In the genomic region with DNA sequence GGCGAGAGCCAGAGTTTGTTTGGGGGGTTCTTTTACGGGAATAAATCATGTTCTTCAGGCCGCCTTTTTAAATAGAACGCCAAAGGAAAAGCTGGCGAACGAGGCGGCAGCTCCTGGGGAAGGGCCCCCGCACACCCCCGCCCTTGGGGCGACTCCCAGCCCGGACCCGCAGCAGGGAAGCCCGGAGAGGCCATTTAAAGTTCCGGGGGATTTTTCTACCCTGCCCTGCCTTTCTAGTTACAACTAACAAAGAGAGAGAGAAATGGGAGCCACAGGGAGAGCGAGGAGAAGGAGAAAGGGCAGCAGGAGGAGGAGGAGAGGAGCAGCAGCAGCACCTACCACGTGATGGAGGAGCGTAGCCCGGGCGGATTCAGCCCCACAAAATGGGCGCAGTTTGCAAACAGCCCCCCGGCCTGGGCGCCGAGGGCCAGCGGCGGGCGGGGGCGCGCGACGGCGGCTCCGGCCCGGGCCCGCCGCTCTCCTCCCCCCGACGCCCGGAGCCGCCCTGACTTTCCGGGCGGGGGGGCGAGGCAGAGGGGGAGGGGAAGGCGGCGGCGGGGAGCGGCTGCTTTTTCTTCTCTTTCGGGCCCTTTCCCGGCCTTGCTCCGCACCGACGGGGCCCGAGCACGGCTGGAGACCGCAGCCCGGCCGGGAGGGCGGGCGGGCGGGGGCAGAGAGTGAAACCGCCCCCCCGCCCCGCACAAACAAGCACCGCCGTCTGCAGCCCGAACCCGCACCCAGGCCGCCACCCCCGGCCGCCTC, we compare ENCODE assay signal across 8 cellular contexts.
DNase-seq lines count a peak whose midpoint lies in the region; ATAC-seq and TF ChIP-seq lines count a peak whose summit lies in the region.

No MANE protein-coding gene starts in this region.

- peak overlapping the region; percentile 79 for H3K4me3 ChIP-seq in choroid plexus epithelial cell (ENCODE audit: low read depth, low read length)

- no peak for TF ChIP-seq CTCF in choroid plexus epithelial cell (conservative IDR thresholded peaks at IDR 0.05; ENCODE audit: low read depth, low read length)

- DNase-seq in AG08395 (ENCODE audit: low spot score) (peak; percentile 80), NCI-H226 (peak; percentile 75), choroid plexus epithelial cell (ENCODE audit: low read depth) (peak; percentile 73), left kidney (ENCODE audit: low read depth, low spot score) (peak; percentile 90)
- DNase-seq in stimulated activated CD4-positive, alpha-beta T cell treated with anti-CD3 and anti-CD28 coated beads, Interleukin-1b, Interleukin-23, amount 100 ng/mL, for 48 hours = peak; percentile 63

- ATAC-seq in GM18873 (IDR thresholded peaks at IDR 0.05; ENCODE audit: low FRiP score, unreplicated experiment) (peak; percentile 11), HG03108 (IDR thresholded peaks at IDR 0.05; ENCODE audit: unreplicated experiment) (peak; percentile 27)
- ATAC-seq in activated CD4-positive, CD25-positive, alpha-beta regulatory T cell treated with anti-CD3 and anti-CD28 coated beads, Interleukin-2, amount 50 U/mL, for 24 hours = peak; percentile 4

Comparison
In these comparisons a context has a peak if more than half of its experiments do, and no peak if none do; other contexts are left out.
1. Peak in every context shown above with its lines: DNase-seq, ATAC-seq and H3K4me3 ChIP-seq.